In the genomic region with DNA sequence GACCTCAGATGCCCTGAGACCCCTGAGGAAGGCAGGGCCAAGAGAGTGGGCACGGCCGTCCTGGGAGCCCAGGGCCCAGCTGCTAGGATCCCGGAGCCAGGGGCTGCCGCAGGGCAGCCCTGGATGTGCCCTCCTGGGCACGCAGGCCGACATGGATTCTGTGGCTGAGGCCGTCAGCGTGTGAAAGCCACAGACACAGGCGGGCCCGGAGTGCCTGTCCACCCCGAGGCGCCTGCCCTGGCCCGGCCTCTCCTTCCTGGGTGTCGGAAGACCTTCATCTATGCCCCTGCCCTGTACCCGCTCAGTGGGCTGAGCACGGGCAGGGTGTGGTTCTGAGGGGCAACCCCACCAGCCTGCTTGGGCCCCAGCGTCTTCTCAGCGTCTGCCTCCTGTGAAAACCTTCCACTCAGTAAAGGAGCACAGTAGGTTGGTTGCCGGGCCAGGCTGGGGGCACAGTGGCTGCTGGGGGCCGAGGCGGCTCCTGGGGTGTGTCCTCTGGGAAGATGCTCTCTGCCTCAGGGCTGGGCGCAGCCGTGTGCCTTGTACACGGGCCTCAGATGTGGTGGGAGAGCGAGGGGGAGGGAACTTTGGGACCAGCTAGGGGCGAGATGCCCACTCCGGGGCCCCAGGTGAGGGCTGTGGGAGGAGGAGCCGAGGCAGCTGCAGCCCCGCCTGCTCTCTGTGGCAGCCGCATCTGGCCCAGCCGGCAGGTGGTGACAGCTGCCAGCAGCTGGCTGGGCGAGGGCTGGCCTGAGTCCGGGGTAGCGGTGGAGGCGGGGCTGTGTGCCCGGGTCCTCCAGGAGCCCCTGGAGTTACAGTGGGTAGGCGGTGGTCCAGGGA, we compare ENCODE assay signal across 1 cellular context.
TF ChIP-seq lines count a peak whose summit lies in the region.

No MANE protein-coding gene starts in this region.

TF ChIP-seq in K562, 482 proteins besides CTCF, POLR2A, EP300 and RAD21:
- TF ChIP-seq MEF2D (tag; conservative IDR thresholded peaks at IDR 0.05; ENCODE audit: low read depth) = no peak
- no peak for TF ChIP-seq HMGN3 (IDR thresholded peaks at IDR 0.05; ENCODE audit: borderline replicate concordance, extremely low read depth, insufficient read length, low read depth, low read length)
- no peak for TF ChIP-seq KAT2B (IDR thresholded peaks at IDR 0.05; ENCODE audit: low read depth, low read length)
- no peak for TF ChIP-seq PHF21A (IDR thresholded peaks at IDR 0.05; ENCODE audit: borderline replicate concordance, low read depth)
- TF ChIP-seq NUFIP1 (IDR thresholded peaks at IDR 0.05; ENCODE audit: partially characterized antibody) = no peak
- no peak for TF ChIP-seq HDGF (IDR thresholded peaks at IDR 0.05)
- TF ChIP-seq L3MBTL2 (IDR thresholded peaks at IDR 0.05) = no peak
- peak; percentile 69; the same call in 1 of the 2 replicates for TF ChIP-seq ZKSCAN1 (IDR thresholded peaks at IDR 0.05; ENCODE audit: low read depth, low read length)
- TF ChIP-seq, protein P1, sequence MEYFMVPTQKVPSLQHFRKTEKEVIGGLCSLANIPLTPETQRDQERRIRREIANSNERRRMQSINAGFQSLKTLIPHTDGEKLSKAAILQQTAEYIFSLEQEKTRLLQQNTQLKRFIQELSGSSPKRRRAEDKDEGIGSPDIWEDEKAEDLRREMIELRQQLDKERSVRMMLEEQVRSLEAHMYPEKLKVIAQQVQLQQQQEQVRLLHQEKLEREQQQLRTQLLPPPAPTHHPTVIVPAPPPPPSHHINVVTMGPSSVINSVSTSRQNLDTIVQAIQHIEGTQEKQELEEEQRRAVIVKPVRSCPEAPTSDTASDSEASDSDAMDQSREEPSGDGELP (CRISPR knock-in tag; IDR thresholded peaks at IDR 0.05; ENCODE audit: borderline replicate concordance) = 0 out of 2 replicates have a peak, but pooled peaks have one; percentile 10
- no peak for TF ChIP-seq RHOXF2B (CRISPR knock-in tag; conservative IDR thresholded peaks at IDR 0.05)
- TF ChIP-seq ZNF212 (CRISPR knock-in tag; IDR thresholded peaks at IDR 0.05) = no peak
